In the genomic region with DNA sequence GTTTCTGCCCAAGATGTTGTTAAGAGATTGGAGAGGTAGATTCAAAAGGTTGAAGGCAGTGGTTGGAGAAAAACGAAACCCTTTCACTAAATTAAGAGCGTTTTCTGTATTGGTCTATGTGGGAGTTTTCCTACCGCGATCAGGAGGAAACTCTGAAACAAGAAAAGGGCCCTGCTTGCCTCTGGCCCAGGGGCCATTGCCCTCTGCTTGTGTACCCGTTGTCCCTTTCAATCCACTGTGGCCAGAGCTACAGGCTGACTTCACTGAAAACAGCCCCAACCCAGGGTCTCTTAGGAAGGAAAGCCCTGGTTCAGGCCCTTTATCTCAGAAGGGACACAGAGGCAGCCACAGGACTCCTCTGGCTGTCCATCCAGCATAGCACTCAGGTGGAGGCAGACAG, we compare ENCODE assay signal across 23 cellular contexts.
"Had no signal": no experiment of that assay in that cellular context is flagged by ENCODE, and none has a peak within 500 bp of the region (broad histone marks: within the 10 kb centered on the region; RNA-seq: fewer than 3 reads in every experiment).

No MANE protein-coding gene starts in this region.

- H3K4me1 ChIP-seq: SJSA1 had no signal

- ATAC-seq: Right ventricle myocardium inferior had no signal

- DNase-seq: IMR-90, Karpas-422, KG1, MG63, NCI-H1092, NCI-H1105 treated with DMSO at 0.1 percent for 48 hours, NCI-H1417 treated with DMSO at 0.1 percent for 48 hours, NCI-H146, NCI-H1694 treated with DMSO at 0.1 percent for 48 hours, NCI-H1930, NCI-H2081 treated with DMSO at 0.1 percent for 48 hours, NCI-H2171, NCI-H226, NCI-H446, NCI-H510A, NCI-H524 treated with DMSO at 0.1 percent for 48 hours, NCI-H69, NCI-H774, SIG-M5, SW 1271 had no signal

- H3K9me3 ChIP-seq: MG63, SJSA1 had no signal

- H3K27me3 ChIP-seq: MG63 had no signal

- H3K4me3 ChIP-seq: MG63, SJSA1, SK-N-MC had no signal

- H3K36me3 ChIP-seq: MG63, SJSA1 had no signal

- H3K27ac ChIP-seq: SJSA1, SK-N-MC had no signal
